ENCODE assay signal across 6 cellular contexts in the genomic region with DNA sequence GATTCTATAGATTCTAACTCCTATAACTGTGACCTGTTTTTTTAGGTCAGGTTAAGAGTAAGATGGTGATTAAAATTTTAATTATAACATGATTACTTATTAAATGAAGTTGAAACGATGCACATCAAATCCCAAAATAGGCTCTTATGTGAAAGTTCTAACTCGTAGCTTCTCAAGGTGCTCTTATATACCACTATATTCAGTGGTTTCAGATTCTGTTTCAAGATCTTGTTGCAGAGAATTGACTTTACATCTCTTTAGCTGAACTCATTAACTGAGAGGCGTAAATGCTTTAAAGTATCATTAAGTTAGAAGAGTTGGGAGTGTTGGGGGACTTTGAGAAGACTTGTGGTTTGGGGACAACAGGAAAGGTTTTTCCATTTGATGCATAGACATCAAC.
"Had no signal": no experiment of that assay in that cellular context is flagged by ENCODE, and none has a peak within 500 bp of the region (broad histone marks: within the 10 kb centered on the region; RNA-seq: fewer than 3 reads in every experiment).

No MANE protein-coding gene starts in this region.

- H3K27ac ChIP-seq: HL-60 had no signal

- H3K27me3 Mint-ChIP-seq: IgD-negative memory B cell had no signal

- DNase-seq: IMR-90, KBM-7 had no signal

- H3K4me3 Mint-ChIP-seq: IgD-negative memory B cell had no signal

- H3K36me3 Mint-ChIP-seq: IgD-negative memory B cell had no signal

- ATAC-seq: HepG2, K562 had no signal

- H3K4me3 ChIP-seq: K562 had no signal

- H3K4me1 Mint-ChIP-seq: IgD-negative memory B cell had no signal
